25 cellular contexts compared by ENCODE assay signal in the genomic region with DNA sequence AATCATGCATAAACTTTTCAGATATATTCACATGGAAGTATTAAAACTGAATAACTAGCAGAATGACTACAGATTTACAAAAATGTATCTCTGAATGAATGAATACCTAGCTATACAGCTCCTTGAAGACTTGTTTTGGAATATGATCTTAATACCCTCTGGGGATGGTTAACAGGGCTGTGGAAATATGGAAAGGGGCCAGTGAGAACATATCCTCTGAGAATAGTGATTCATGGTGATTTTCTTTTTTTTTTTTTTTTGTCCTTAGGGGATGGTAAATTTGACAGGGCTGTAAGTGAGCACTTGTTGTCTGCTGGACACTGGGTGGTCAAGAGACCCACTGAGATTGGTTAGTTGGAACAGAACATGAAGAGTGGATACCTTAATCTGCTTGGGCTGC.
DNase-seq lines count a peak whose midpoint lies in the region; ATAC-seq and TF ChIP-seq lines count a peak whose summit lies in the region.
"Had no signal": no experiment of that assay in that cellular context is flagged by ENCODE, and none has a peak within 500 bp of the region (broad histone marks: within the 10 kb centered on the region; RNA-seq: fewer than 3 reads in every experiment).

No MANE protein-coding gene starts in this region.

- no peak overlapping the region for H2BK120ac ChIP-seq in neuronal stem cell (ENCODE audit: low read depth, low read length)

- H2AK5ac ChIP-seq in neuronal stem cell (ENCODE audit: low read depth, low read length) = no peak overlapping the region

- H3K4ac ChIP-seq in neuronal stem cell (ENCODE audit: low read length) = no peak overlapping the region

- H3K27ac ChIP-seq in neuronal stem cell (replicated peaks; ENCODE audit: low read length) (no peak overlapping the region), ovary (no peak overlapping the region)
- no peak overlapping the region for H3K27ac ChIP-seq in CD8-positive, alpha-beta memory T cell (ENCODE audit: low read depth, low read length)
- H3K27ac ChIP-seq: epithelial cell of prostate, gastroesophageal sphincter, hepatocyte, neural progenitor cell, prostate gland, thoracic aorta had no signal

- H3K9me3 Mint-ChIP-seq in HFFc6 = no peaks in the 10 kb centered on the region
- H3K9me3 Mint-ChIP-seq in osteocyte (ENCODE audit: unreplicated experiment) = no peaks in the 10 kb centered on the region
- H3K9me3 Mint-ChIP-seq in activated T-cell treated with anti-CD3 and anti-CD28 coated beads, Interleukin-2, amount 50 U/mL, for 4 hours = no peaks in the 10 kb centered on the region
- H3K9me3 Mint-ChIP-seq in CD8-positive, alpha-beta memory T cell = no peaks in the 10 kb centered on the region
- H3K9me3 Mint-ChIP-seq: activated CD4-positive, alpha-beta T cell treated with anti-CD3 and anti-CD28 coated beads, Interleukin-2, amount 10 ng/mL, durations not matched to agents 7 days and 5 days; activated naive CD8-positive, alpha-beta T cell treated with anti-CD3 and anti-CD28 coated beads, Interleukin-2, amount 50 U/mL, for 24 hours; activated T-cell treated with anti-CD3 and anti-CD28 coated beads, Interleukin-2, amount 50 U/mL, for 24 hours; memory B cell; neural progenitor cell had no signal

- no peak overlapping the region for H3K4me2 ChIP-seq in neuronal stem cell (ENCODE audit: insufficient read depth, low read length, poor library complexity, severe bottlenecking)
- H3K4me2 ChIP-seq: hepatocyte, neural progenitor cell had no signal

- peak; percentile 8 for DNase-seq in HFFc6
- DNase-seq in RPMI7951 (ENCODE audit: low read depth) = peak; percentile 35
- peak; percentile 77 for DNase-seq in fibroblast of gingiva (ENCODE audit: low read depth)
- DNase-seq in osteocyte (ENCODE audit: extremely low spot score, unreplicated experiment) = no peak
- DNase-seq in activated T-cell treated with anti-CD3 and anti-CD28 coated beads, Interleukin-2, amount 50 U/mL, for 4 hours = no peak
- no peak for DNase-seq in neuronal stem cell (ENCODE audit: low spot score)
- no peak for DNase-seq in ovary
- no peak for DNase-seq in CD8-positive, alpha-beta memory T cell
- DNase-seq: activated CD4-positive, alpha-beta T cell treated with anti-CD3 and anti-CD28 coated beads, Interleukin-2, amount 10 ng/mL, durations not matched to agents 7 days and 5 days; activated naive CD8-positive, alpha-beta T cell treated with anti-CD3 and anti-CD28 coated beads, Interleukin-2, amount 50 U/mL, for 24 hours; activated T-cell treated with anti-CD3 and anti-CD28 coated beads, Interleukin-2, amount 50 U/mL, for 24 hours; NCI-H1436 treated with DMSO at 0.1 percent for 48 hours; NCI-H2107; stimulated activated naive CD8-positive, alpha-beta T cell treated with anti-CD3 and anti-CD28 coated beads, Interleukin-15, Interleukin-2, amounts not matched to agents 100 U/mL and 50 U/mL, for 24 hours; SW 1271; T1000 had no signal

- H4K8ac ChIP-seq in neuronal stem cell (ENCODE audit: low read depth, low read length) = no peak overlapping the region

- H3K9ac ChIP-seq in neuronal stem cell (ENCODE audit: low read depth, low read length, poor library complexity) = no peak overlapping the region
- H3K9ac ChIP-seq: neural progenitor cell had no signal

- H3K4me3 ChIP-seq in neuronal stem cell (ENCODE audit: low read length in 2 of 2) = no peak overlapping the region
- no peak overlapping the region for H3K4me3 ChIP-seq in ovary
- H3K4me3 ChIP-seq in CD8-positive, alpha-beta memory T cell (ENCODE audit: low read length) = no peak overlapping the region
- H3K4me3 ChIP-seq: gastroesophageal sphincter, hepatocyte, neural progenitor cell, prostate gland, thoracic aorta had no signal

- H3K36me3 ChIP-seq in neuronal stem cell (replicated peaks in 1 of 2; ENCODE audit: control insufficient read depth in 2 of 2, insufficient read depth in 2 of 2, low read length in 2 of 2) (peaks cover 5 to 48% of the 10 kb centered on the region in 2 donors), ovary (no peaks in the 10 kb centered on the region)
- H3K36me3 ChIP-seq in CD8-positive, alpha-beta memory T cell (ENCODE audit: insufficient read depth, low read length) = no peaks in the 10 kb centered on the region
- H3K36me3 ChIP-seq: neural progenitor cell, prostate gland, thoracic aorta had no signal

- H2BK12ac ChIP-seq in neuronal stem cell (ENCODE audit: low read length) = no peak overlapping the region

- H3K14ac ChIP-seq in neuronal stem cell (ENCODE audit: low read length) = no peak overlapping the region

- no peak overlapping the region for H3K18ac ChIP-seq in neuronal stem cell (ENCODE audit: low read length)

- H2BK5ac ChIP-seq in neuronal stem cell (ENCODE audit: low read length) = no peak overlapping the region

- H3K27me3 Mint-ChIP-seq in HFFc6 (ENCODE audit: insufficient read depth) (peaks cover 2% of the 10 kb centered on the region; the same call in 1 of the 2 replicates), osteocyte (ENCODE audit: unreplicated experiment) (no peaks in the 10 kb centered on the region)
- no peaks in the 10 kb centered on the region for H3K27me3 Mint-ChIP-seq in activated T-cell treated with anti-CD3 and anti-CD28 coated beads, Interleukin-2, amount 50 U/mL, for 4 hours (ENCODE audit: low read depth)
- H3K27me3 Mint-ChIP-seq in CD8-positive, alpha-beta memory T cell = no peaks in the 10 kb centered on the region
- H3K27me3 Mint-ChIP-seq: activated CD4-positive, alpha-beta T cell treated with anti-CD3 and anti-CD28 coated beads, Interleukin-2, amount 10 ng/mL, durations not matched to agents 7 days and 5 days; activated naive CD8-positive, alpha-beta T cell treated with anti-CD3 and anti-CD28 coated beads, Interleukin-2, amount 50 U/mL, for 24 hours; activated T-cell treated with anti-CD3 and anti-CD28 coated beads, Interleukin-2, amount 50 U/mL, for 24 hours; memory B cell had no signal

- H3K79me1 ChIP-seq in neuronal stem cell (ENCODE audit: low read depth, low read length) = no peaks in the 10 kb centered on the region

- POLR2A ChIA-PET in CD8-positive, alpha-beta memory T cell (lab: Charles Lee) = no interaction called here

- no peak overlapping the region for H4K91ac ChIP-seq in neuronal stem cell (ENCODE audit: low read depth, low read length, poor library complexity)

- H3K27ac Mint-ChIP-seq in HFFc6 (no peak overlapping the region), osteocyte (ENCODE audit: unreplicated experiment) (peak overlapping the region; percentile 13)
- H3K27ac Mint-ChIP-seq in CD8-positive, alpha-beta memory T cell = no peak overlapping the region
- H3K27ac Mint-ChIP-seq: activated CD4-positive, alpha-beta T cell treated with anti-CD3 and anti-CD28 coated beads, Interleukin-2, amount 10 ng/mL, durations not matched to agents 7 days and 5 days; activated naive CD8-positive, alpha-beta T cell treated with anti-CD3 and anti-CD28 coated beads, Interleukin-2, amount 50 U/mL, for 24 hours; activated T-cell treated with anti-CD3 and anti-CD28 coated beads, Interleukin-2, amount 50 U/mL, for 24 hours; memory B cell; neural progenitor cell had no signal

- TF ChIP-seq CTCF in HFFc6 (IDR thresholded peaks at IDR 0.05) = no peak
- TF ChIP-seq CTCF in osteocyte (IDR thresholded peaks at IDR 0.05) = no peak
- no peak for TF ChIP-seq CTCF in ovary (IDR thresholded peaks at IDR 0.05)

- H3K4me3 Mint-ChIP-seq in HFFc6 (no peak overlapping the region), osteocyte (ENCODE audit: unreplicated experiment) (no peak overlapping the region)
- no peak overlapping the region for H3K4me3 Mint-ChIP-seq in activated T-cell treated with anti-CD3 and anti-CD28 coated beads, Interleukin-2, amount 50 U/mL, for 4 hours
- H3K4me3 Mint-ChIP-seq in CD8-positive, alpha-beta memory T cell = no peak overlapping the region
- H3K4me3 Mint-ChIP-seq: activated CD4-positive, alpha-beta T cell treated with anti-CD3 and anti-CD28 coated beads, Interleukin-2, amount 10 ng/mL, durations not matched to agents 7 days and 5 days; activated naive CD8-positive, alpha-beta T cell treated with anti-CD3 and anti-CD28 coated beads, Interleukin-2, amount 50 U/mL, for 24 hours; activated T-cell treated with anti-CD3 and anti-CD28 coated beads, Interleukin-2, amount 50 U/mL, for 24 hours; memory B cell; neural progenitor cell had no signal

- CTCF ChIA-PET in CD8-positive, alpha-beta memory T cell (lab: Charles Lee) = no interaction called here

- H2BK15ac ChIP-seq in neuronal stem cell (ENCODE audit: low read length) = no peak overlapping the region

- no peak for TF ChIP-seq POLR2A in ovary (IDR thresholded peaks at IDR 0.05)

- H2AFZ ChIP-seq in neuronal stem cell (ENCODE audit: low read length) = no peak overlapping the region
- H2AFZ ChIP-seq: hepatocyte, neural progenitor cell had no signal

- H3K27me3 ChIP-seq in neuronal stem cell (ENCODE audit: control insufficient read depth in 3 of 3, insufficient read depth in 3 of 3, low read depth in 1 of 3, low read length in 3 of 3) (no peaks in the 10 kb centered on the region), ovary (no peaks in the 10 kb centered on the region)
- no peaks in the 10 kb centered on the region for H3K27me3 ChIP-seq in CD8-positive, alpha-beta memory T cell (ENCODE audit: insufficient read depth, low read length, poor library complexity, severe bottlenecking)
- H3K27me3 ChIP-seq: gastroesophageal sphincter, hepatocyte, neural progenitor cell had no signal

- no peak for ATAC-seq in activated T-cell treated with anti-CD3 and anti-CD28 coated beads, Interleukin-2, amount 50 U/mL, for 4 hours
- ATAC-seq: activated naive CD8-positive, alpha-beta T cell treated with anti-CD3 and anti-CD28 coated beads, Interleukin-2, amount 50 U/mL, for 24 hours; gastroesophageal sphincter; Right ventricle myocardium inferior; sciatic nerve; stimulated activated naive CD8-positive, alpha-beta T cell treated with anti-CD3 and anti-CD28 coated beads, Interleukin-15, Interleukin-2, amounts not matched to agents 100 U/mL and 50 U/mL, for 24 hours had no signal

- H3K4me1 Mint-ChIP-seq in HFFc6 (ENCODE audit: low read depth) = peaks cover 41% of the 10 kb centered on the region
- peaks cover 37% of the 10 kb centered on the region for H3K4me1 Mint-ChIP-seq in osteocyte (ENCODE audit: unreplicated experiment)
- no peaks in the 10 kb centered on the region for H3K4me1 Mint-ChIP-seq in activated T-cell treated with anti-CD3 and anti-CD28 coated beads, Interleukin-2, amount 50 U/mL, for 4 hours (ENCODE audit: low read depth)
- peaks cover 0 to 1% (median 0%) of the 10 kb centered on the region in 3 donors for H3K4me1 Mint-ChIP-seq in CD8-positive, alpha-beta memory T cell
- H3K4me1 Mint-ChIP-seq: activated naive CD8-positive, alpha-beta T cell treated with anti-CD3 and anti-CD28 coated beads, Interleukin-2, amount 50 U/mL, for 24 hours; memory B cell; neural progenitor cell had no signal

- H3K9me3 ChIP-seq in neuronal stem cell (replicated peaks in 1 of 2; ENCODE audit: control insufficient read depth in 2 of 2, insufficient read depth in 1 of 2, low read depth in 1 of 2, low read length in 2 of 2) = no peaks in the 10 kb centered on the region
- H3K9me3 ChIP-seq in ovary = no peaks in the 10 kb centered on the region
- H3K9me3 ChIP-seq in CD8-positive, alpha-beta memory T cell (ENCODE audit: low read length) = no peaks in the 10 kb centered on the region
- H3K9me3 ChIP-seq: gastroesophageal sphincter, prostate gland, thoracic aorta had no signal

- H3K23ac ChIP-seq in neuronal stem cell (ENCODE audit: low read depth, low read length, poor library complexity) = no peak overlapping the region

- H3K36me3 Mint-ChIP-seq in HFFc6 (ENCODE audit: low read depth) (peaks cover 16% of the 10 kb centered on the region), osteocyte (ENCODE audit: unreplicated experiment) (peaks cover 20% of the 10 kb centered on the region)
- H3K36me3 Mint-ChIP-seq in activated T-cell treated with anti-CD3 and anti-CD28 coated beads, Interleukin-2, amount 50 U/mL, for 4 hours (ENCODE audit: insufficient read depth) = peaks cover 15% of the 10 kb centered on the region
- peaks cover 2 to 22% (median 11%) of the 10 kb centered on the region in 3 donors for H3K36me3 Mint-ChIP-seq in CD8-positive, alpha-beta memory T cell

- H3K4me1 ChIP-seq in neuronal stem cell (ENCODE audit: control insufficient read depth in 2 of 2, insufficient read depth in 1 of 2, low read depth in 1 of 2, low read length in 2 of 2) (no peaks in the 10 kb centered on the region), ovary (ENCODE audit: insufficient read depth) (no peaks in the 10 kb centered on the region)
- H3K4me1 ChIP-seq in CD8-positive, alpha-beta memory T cell (ENCODE audit: insufficient read depth, low read length) = no peaks in the 10 kb centered on the region
- H3K4me1 ChIP-seq: neural progenitor cell, prostate gland had no signal

- TF ChIP-seq EP300 in ovary (IDR thresholded peaks at IDR 0.05) = no peak

- intact Hi-C loops in ovary (cut with DNase I) = no loop called here

Comparison
In these comparisons a context has a peak if more than half of its experiments do, and no peak if none do; other contexts are left out.
1. DNase-seq: peak in HFFc6 (single experiment), RPMI7951 (single experiment) and fibroblast of gingiva (single experiment); none in osteocyte (single experiment), activated T-cell treated with anti-CD3 and anti-CD28 coated beads, Interleukin-2, amount 50 U/mL, for 4 hours (single experiment), neuronal stem cell (single experiment), ovary (0 of 5) and CD8-positive, alpha-beta memory T cell (0 of 5).